1 cellular context compared by ENCODE assay signal in genomic region chr16:3508736-3509135, GRCh38.
TF ChIP-seq lines count a peak whose summit lies in the region.

No MANE protein-coding gene starts in this region.

TF ChIP-seq in HEK293, 187 proteins besides CTCF, POLR2A, EP300 and RAD21:
- TF ChIP-seq ZNF18 (tag by site-specific recombination; IDR thresholded peaks at IDR 0.05) (no peak), OVOL3 (tag by site-specific recombination; IDR thresholded peaks at IDR 0.05) (no peak), ZNF26 (tag by site-specific recombination; IDR thresholded peaks at IDR 0.05) (no peak), ZNF138 (tag by site-specific recombination; IDR thresholded peaks at IDR 0.05; ENCODE audit: borderline replicate concordance) (no peak), ZNF362 (tag by site-specific recombination; IDR thresholded peaks at IDR 0.05) (no peak), KLF17 (tag by site-specific recombination; IDR thresholded peaks at IDR 0.05) (0 out of 2 replicates have a peak, but pooled peaks have one; percentile 62), GLIS2 (tag by site-specific recombination; IDR thresholded peaks at IDR 0.05) (no peak), SP3 (tag by site-specific recombination; IDR thresholded peaks at IDR 0.05) (no peak), ZNF48 (tag by site-specific recombination; IDR thresholded peaks at IDR 0.05) (no peak), ZNF112 (tag by site-specific recombination; IDR thresholded peaks at IDR 0.05) (no peak), GLI4 (tag by site-specific recombination; IDR thresholded peaks at IDR 0.05) (no peak), MYNN (tag by site-specific recombination; IDR thresholded peaks at IDR 0.05; ENCODE audit: borderline replicate concordance) (no peak), ZNF23 (tag by site-specific recombination; IDR thresholded peaks at IDR 0.05; ENCODE audit: borderline replicate concordance) (no peak), ZNF629 (tag by site-specific recombination; IDR thresholded peaks at IDR 0.05) (no peak), BCL11B (tag by site-specific recombination; IDR thresholded peaks at IDR 0.05; ENCODE audit: low read depth) (no peak), ZNF24 (tag by site-specific recombination; IDR thresholded peaks at IDR 0.05) (no peak), ZIC2 (tag by site-specific recombination; IDR thresholded peaks at IDR 0.05) (peak; percentile 25; the same call in 1 of the 2 replicates), WT1 (tag by site-specific recombination; IDR thresholded peaks at IDR 0.05) (no peak), ZSCAN4 (tag by site-specific recombination; IDR thresholded peaks at IDR 0.05) (no peak), KLF1 (tag by site-specific recombination; IDR thresholded peaks at IDR 0.05) (peak; percentile 73), ZNF214 (tag by site-specific recombination; IDR thresholded peaks at IDR 0.05; ENCODE audit: borderline replicate concordance) (no peak), ZNF350 (tag by site-specific recombination; IDR thresholded peaks at IDR 0.05) (no peak), ZNF785 (tag by site-specific recombination; IDR thresholded peaks at IDR 0.05) (no peak)
- TF ChIP-seq, protein P1, sequence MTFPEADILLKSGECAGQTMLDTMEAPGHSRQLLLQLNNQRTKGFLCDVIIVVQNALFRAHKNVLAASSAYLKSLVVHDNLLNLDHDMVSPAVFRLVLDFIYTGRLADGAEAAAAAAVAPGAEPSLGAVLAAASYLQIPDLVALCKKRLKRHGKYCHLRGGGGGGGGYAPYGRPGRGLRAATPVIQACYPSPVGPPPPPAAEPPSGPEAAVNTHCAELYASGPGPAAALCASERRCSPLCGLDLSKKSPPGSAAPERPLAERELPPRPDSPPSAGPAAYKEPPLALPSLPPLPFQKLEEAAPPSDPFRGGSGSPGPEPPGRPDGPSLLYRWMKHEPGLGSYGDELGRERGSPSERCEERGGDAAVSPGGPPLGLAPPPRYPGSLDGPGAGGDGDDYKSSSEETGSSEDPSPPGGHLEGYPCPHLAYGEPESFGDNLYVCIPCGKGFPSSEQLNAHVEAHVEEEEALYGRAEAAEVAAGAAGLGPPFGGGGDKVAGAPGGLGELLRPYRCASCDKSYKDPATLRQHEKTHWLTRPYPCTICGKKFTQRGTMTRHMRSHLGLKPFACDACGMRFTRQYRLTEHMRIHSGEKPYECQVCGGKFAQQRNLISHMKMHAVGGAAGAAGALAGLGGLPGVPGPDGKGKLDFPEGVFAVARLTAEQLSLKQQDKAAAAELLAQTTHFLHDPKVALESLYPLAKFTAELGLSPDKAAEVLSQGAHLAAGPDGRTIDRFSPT (tag by site-specific recombination; IDR thresholded peaks at IDR 0.05), result no peak
